9 cellular contexts compared by ENCODE assay signal in genomic region chrX:66408507-66408906, GRCh38.
DNase-seq lines count a peak whose midpoint lies in the region; ATAC-seq and TF ChIP-seq lines count a peak whose summit lies in the region.
"Had no signal": no experiment of that assay in that cellular context is flagged by ENCODE, and none has a peak within 500 bp of the region (broad histone marks: within the 10 kb centered on the region; RNA-seq: fewer than 3 reads in every experiment).

No MANE protein-coding gene starts in this region.

- no peak overlapping the region for H3K4me3 ChIP-seq in GM12875 (ENCODE audit: low read depth, low read length)

- H3K27ac ChIP-seq in 22Rv1: no peak overlapping the region
- H3K27ac ChIP-seq: neutrophil had no signal

- peak; percentile 0 for DNase-seq in MV-4-11 (lab: John Stamatoyannopoulos, UW)
- DNase-seq in left lobe of liver (ENCODE audit: low spot score): no peak
- DNase-seq in NCI-H774 (lab: John Stamatoyannopoulos, UW): no peak
- DNase-seq in NCI-H1694 (lab: John Stamatoyannopoulos, UW): no peak

- TF ChIP-seq CTCF in 22Rv1 (IDR thresholded peaks at IDR 0.05) (peak; percentile 39), GM12875 (IDR thresholded peaks at IDR 0.05; ENCODE audit: borderline replicate concordance, insufficient read depth, low read depth, low read length) (peak; percentile 29; the same call in 1 of the 2 replicates)

- peak; percentile 63 for ATAC-seq in GM21825 (IDR thresholded peaks at IDR 0.05; ENCODE audit: unreplicated experiment)
- no peak for ATAC-seq in left lobe of liver
- ATAC-seq in GM21528 (IDR thresholded peaks at IDR 0.05; ENCODE audit: low FRiP score, unreplicated experiment): no peak
